Comparison of ENCODE assay signal across 9 cellular contexts in genomic region chr3:119295816-119296484, GRCh38. TPM values are rescaled to one million over a fixed set of nuclear protein-coding genes. Genes with fewer than 3 reads are reported as not detected.
DNase-seq lines count a peak whose midpoint lies in the region; ATAC-seq and TF ChIP-seq lines count a peak whose summit lies in the region.
"Had no signal": no experiment of that assay in that cellular context is flagged by ENCODE, and none has a peak within 500 bp of the region (broad histone marks: within the 10 kb centered on the region; RNA-seq: fewer than 3 reads in every experiment).

No MANE protein-coding gene starts in this region.

- 38 to 49% methylated on average over 6 of the region's 6 CpGs for WGBS in transverse colon (ENCODE audit: low coverage in 1 of 2), 2 donors

- intact Hi-C loops in transverse colon (cut with DNase I; ENCODE audit: low total_unique reads) = loop anchor here (2.0 kb wide), 1 partner anchor 27 kb away; no protein-coding TSS in a partner anchor
- intact Hi-C loops in sciatic nerve (cut with DNase I) = no loop called here

- no peaks in the 10 kb centered on the region for H3K9me3 ChIP-seq in transverse colon

- TF ChIP-seq EP300 in transverse colon (IDR thresholded peaks at IDR 0.05; ENCODE audit: low read depth) = no peak

- in situ Hi-C loops in transverse colon (cut with MboI; ENCODE audit: low pct_ligation_motif_present in 1 of 4, low pct_unique_long_range_greater_than_20kb in 1 of 4, low sequenced_read_pairs in 3 of 4) = loop anchor here in 1 of 4 donors (25.0 kb wide), 1 partner anchor 391 kb away; the partner anchor contains the start of gene COX17

- peaks cover 50% of the 10 kb centered on the region for H3K4me1 Mint-ChIP-seq in activated T-cell treated with anti-CD3 and anti-CD28 coated beads, Interleukin-2, amount 50 U/mL, for 4 hours (ENCODE audit: low read depth)
- H3K4me1 Mint-ChIP-seq in activated CD4-positive, alpha-beta memory T cell treated with anti-CD3 and anti-CD28 coated beads, Interleukin-2, amount 10 ng/mL, durations not matched to agents 7 days and 5 days = peaks cover 47% of the 10 kb centered on the region

- peaks cover 0 to 4% (median 0%) of the 10 kb centered on the region in 4 donors for H3K36me3 ChIP-seq in transverse colon

- peaks cover 6 to 37% (median 14%) of the 10 kb centered on the region in 4 donors for H3K4me1 ChIP-seq in transverse colon

- peak overlapping the region; percentile 91 for H3K4me3 Mint-ChIP-seq in activated T-cell treated with anti-CD3 and anti-CD28 coated beads, Interleukin-2, amount 50 U/mL, for 4 hours
- peak overlapping the region; percentile 80 for H3K4me3 Mint-ChIP-seq in activated CD4-positive, alpha-beta memory T cell treated with anti-CD3 and anti-CD28 coated beads, Interleukin-2, amount 10 ng/mL, durations not matched to agents 7 days and 5 days

- H3K27ac Mint-ChIP-seq in activated CD4-positive, alpha-beta memory T cell treated with anti-CD3 and anti-CD28 coated beads, Interleukin-2, amount 10 ng/mL, durations not matched to agents 7 days and 5 days = no peak overlapping the region

- ATAC-seq in activated T-cell treated with anti-CD3 and anti-CD28 coated beads, Interleukin-2, amount 50 U/mL, for 4 hours = no peak
- no peak for ATAC-seq in sciatic nerve

- DNase-seq in activated T-cell treated with anti-CD3 and anti-CD28 coated beads, Interleukin-2, amount 50 U/mL, for 4 hours = no peak
- DNase-seq in activated T-cell treated with anti-CD3 and anti-CD28 coated beads, Interleukin-2, amount 50 U/mL, for 1 hour = no peak
- DNase-seq in activated CD4-positive, alpha-beta memory T cell treated with anti-CD3 and anti-CD28 coated beads, Interleukin-2, amount 10 ng/mL, durations not matched to agents 7 days and 5 days = no peak
- DNase-seq in kidney glomerular epithelial cell (lab: John Stamatoyannopoulos, UW) (peak; percentile 54), transverse colon (no peak), dedifferentiated amniotic fluid mesenchymal stem cell (ENCODE audit: extremely low spot score) (no peak), T1000 (lab: John Stamatoyannopoulos, UW) (no peak), sciatic nerve (ENCODE audit: low spot score) (no peak)
- DNase-seq: NCI-H146 had no signal

- TF ChIP-seq CTCF in transverse colon (IDR thresholded peaks at IDR 0.05) = no peak

- TF ChIP-seq POLR2A in transverse colon (IDR thresholded peaks at IDR 0.05) = no peak

- peak overlapping the region; percentile 90 to 92 (median 92) for H3K27ac ChIP-seq in transverse colon

- H3K27me3 Mint-ChIP-seq in activated T-cell treated with anti-CD3 and anti-CD28 coated beads, Interleukin-2, amount 50 U/mL, for 4 hours (ENCODE audit: low read depth) = no peaks in the 10 kb centered on the region
- peaks cover 21% of the 10 kb centered on the region for H3K27me3 Mint-ChIP-seq in activated CD4-positive, alpha-beta memory T cell treated with anti-CD3 and anti-CD28 coated beads, Interleukin-2, amount 10 ng/mL, durations not matched to agents 7 days and 5 days

- POLR2A ChIA-PET in activated CD4-positive, alpha-beta memory T cell treated with anti-CD3 and anti-CD28 coated beads, Interleukin-2, amount 10 ng/mL, durations not matched to agents 7 days and 5 days (lab: Charles Lee) = interaction anchor here (1.1 to 5.9 kb wide), 5 partner anchors 8 to 167 kb away, joined by 3 to 60 read pairs (median 17); partner anchors contain the start of genes B4GALT4 and TMEM39A

- peak overlapping the region in 3 of 4 donors; percentile 76 to 79 (median 77) for H3K4me3 ChIP-seq in transverse colon

- no peaks in the 10 kb centered on the region for H3K9me3 Mint-ChIP-seq in activated T-cell treated with anti-CD3 and anti-CD28 coated beads, Interleukin-2, amount 50 U/mL, for 4 hours
- no peaks in the 10 kb centered on the region for H3K9me3 Mint-ChIP-seq in activated CD4-positive, alpha-beta memory T cell treated with anti-CD3 and anti-CD28 coated beads, Interleukin-2, amount 10 ng/mL, durations not matched to agents 7 days and 5 days

- H3K36me3 Mint-ChIP-seq in activated T-cell treated with anti-CD3 and anti-CD28 coated beads, Interleukin-2, amount 50 U/mL, for 4 hours (ENCODE audit: insufficient read depth) = peaks cover 8% of the 10 kb centered on the region
- H3K36me3 Mint-ChIP-seq in activated CD4-positive, alpha-beta memory T cell treated with anti-CD3 and anti-CD28 coated beads, Interleukin-2, amount 10 ng/mL, durations not matched to agents 7 days and 5 days (ENCODE audit: low read depth) = peaks cover 3% of the 10 kb centered on the region

- CTCF ChIA-PET in activated CD4-positive, alpha-beta memory T cell treated with anti-CD3 and anti-CD28 coated beads, Interleukin-2, amount 10 ng/mL, durations not matched to agents 7 days and 5 days (lab: Charles Lee) = interaction anchor here (1.0 to 1.1 kb wide), 3 partner anchors 21 to 281 kb away, joined by 3 read pairs; no protein-coding TSS in a partner anchor

- H3K27me3 ChIP-seq in transverse colon = no peaks in the 10 kb centered on the region

RNA-seq across cellular contexts. Expression of gene ARHGAP31, which starts 1.8 kb away (rescaled TPM):
- total RNA-seq in activated T-cell treated with anti-CD3 and anti-CD28 coated beads, Interleukin-2, amount 50 U/mL, for 4 hours = 10 to 100 TPM; 16.0 to 22.0 (median 17.2) TPM
- total RNA-seq in activated CD4-positive, alpha-beta memory T cell treated with anti-CD3 and anti-CD28 coated beads, Interleukin-2, amount 10 ng/mL, durations not matched to agents 7 days and 5 days = 1 to 10 TPM; 3.7 to 4.5 TPM
- 10 to 100 TPM in 2 of 4 donors, 1 to 10 TPM in 2; 6.7 to 68.5 (median 9.6) TPM for total RNA-seq in transverse colon
- 85.6 TPM for total RNA-seq in sciatic nerve

RNA-seq across cellular contexts. Expression of gene B4GALT4, which starts 55.3 kb away (rescaled TPM):
- total RNA-seq in activated T-cell treated with anti-CD3 and anti-CD28 coated beads, Interleukin-2, amount 50 U/mL, for 4 hours = 10 to 100 TPM; 13.9 to 20.3 (median 14.2) TPM
- 10 to 100 TPM; 10.9 to 11.6 TPM for total RNA-seq in activated CD4-positive, alpha-beta memory T cell treated with anti-CD3 and anti-CD28 coated beads, Interleukin-2, amount 10 ng/mL, durations not matched to agents 7 days and 5 days
- total RNA-seq in transverse colon (10 to 100 TPM; 27.7 to 54.2 (median 52.0) TPM), sciatic nerve (26.7 TPM)
